In the genomic region with DNA sequence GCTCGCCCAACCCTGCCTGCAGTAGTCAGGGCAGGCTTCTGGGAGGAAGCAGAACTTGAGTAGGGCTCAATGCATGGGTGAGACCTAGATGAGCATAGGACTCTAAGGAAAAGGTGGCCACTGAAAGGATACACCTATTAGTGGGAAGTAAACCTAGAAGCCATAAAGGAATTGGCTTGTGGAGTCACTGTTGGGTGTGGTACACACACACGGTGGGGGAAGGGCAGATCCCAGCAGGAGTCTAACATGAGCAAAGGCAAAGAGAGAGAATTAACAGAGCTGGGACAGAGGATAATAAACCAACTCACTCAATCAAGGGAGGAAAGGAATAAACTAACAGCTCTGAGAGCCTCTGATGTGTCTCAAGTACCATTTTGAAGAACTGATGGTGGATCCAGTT, we compare ENCODE assay signal across 20 cellular contexts. TPM values are rescaled to one million over a fixed set of nuclear protein-coding genes. Genes with fewer than 3 reads are reported as not detected.
DNase-seq lines count a peak whose midpoint lies in the region; ATAC-seq, FAIRE-seq and TF ChIP-seq lines count a peak whose summit lies in the region.
"Had no signal": no experiment of that assay in that cellular context is flagged by ENCODE, and none has a peak within 500 bp of the region (broad histone marks: within the 10 kb centered on the region; RNA-seq: fewer than 3 reads in every experiment).

No MANE protein-coding gene starts in this region.

- H3K14ac ChIP-seq in H1 (ENCODE audit: insufficient read length) = no peak overlapping the region

- no peaks in the 10 kb centered on the region for H3K23me2 ChIP-seq in H1 (ENCODE audit: low read depth, low read length)

- no peak overlapping the region for H3K4ac ChIP-seq in H1 (replicated peaks; ENCODE audit: insufficient read length, low read depth, low read length)

- H4K5ac ChIP-seq in H1 (ENCODE audit: insufficient read length, low read depth, low read length) = no peak overlapping the region

- no peak overlapping the region for H3K18ac ChIP-seq in H1 (ENCODE audit: extremely low read depth, low read length)

- H3K9ac ChIP-seq in HCT116 (ENCODE audit: low read length) (no peak overlapping the region), H1 (replicated peaks in 1 of 4; ENCODE audit: extremely low read depth in 1 of 4, low read depth in 3 of 4, low read length in 3 of 4) (no peak overlapping the region)

- H3K27me3 ChIP-seq in HCT116 (ENCODE audit: insufficient read depth, low read length) (no peaks in the 10 kb centered on the region), H1 (replicated peaks in 1 of 4; ENCODE audit: control insufficient read depth in 3 of 4, extremely low read depth in 1 of 4, insufficient read depth in 3 of 4, low read length in 3 of 4) (no peaks in the 10 kb centered on the region), psoas muscle (ENCODE audit: insufficient read depth in 3 of 3, low read length in 2 of 3) (no peaks in the 10 kb centered on the region), thyroid gland (no peaks in the 10 kb centered on the region)
- H3K27me3 ChIP-seq: BE2C had no signal

- H3K27ac ChIP-seq in HCT116 (ENCODE audit: low read depth, low read length) (no peak overlapping the region), H1 (ENCODE audit: low read depth, low read length) (no peak overlapping the region), psoas muscle (peak overlapping the region; percentile 88), thyroid gland (peak overlapping the region in 1 of 3 donors; percentile 35)
- H3K27ac ChIP-seq: HL-60 had no signal

- H3K79me2 ChIP-seq in HCT116 (ENCODE audit: insufficient read depth, low read length) (no peaks in the 10 kb centered on the region), H1 (ENCODE audit: control insufficient read depth in 1 of 2, insufficient read depth in 2 of 2, low read length in 2 of 2) (no peaks in the 10 kb centered on the region)

- no TSS peak for BruUV-seq in HCT116 (replicated peaks; lab: Mats Ljungman, UMichigan)

- no peak for TF ChIP-seq RAD21 in HCT116 (IDR thresholded peaks at IDR 0.05; ENCODE audit: low read depth)
- no peak for TF ChIP-seq RAD21 in H1 (IDR thresholded peaks at IDR 0.05 in 1 of 2, conservative IDR thresholded peaks at IDR 0.05 in 1 of 2; ENCODE audit: low read depth in 2 of 2, low read length in 2 of 2)

- H3K23ac ChIP-seq in H1 (ENCODE audit: insufficient read length) = no peak overlapping the region

- no peak overlapping the region for H2BK15ac ChIP-seq in H1 (ENCODE audit: low read length)

- H3K36me3 ChIP-seq in HCT116 (ENCODE audit: control insufficient read depth in 1 of 2, insufficient read depth in 2 of 2, low read length in 2 of 2) (no peaks in the 10 kb centered on the region), H1 (ENCODE audit: control insufficient read depth in 2 of 4, insufficient read depth in 4 of 4, low read length in 3 of 4) (no peaks in the 10 kb centered on the region), psoas muscle (ENCODE audit: insufficient read depth in 1 of 2, low read depth in 1 of 2) (peaks cover 0 to 3% of the 10 kb centered on the region in 2 donors), thyroid gland (no peaks in the 10 kb centered on the region)
- H3K36me3 ChIP-seq: BE2C had no signal

- H4K91ac ChIP-seq in H1 (replicated peaks; ENCODE audit: insufficient read length, low read length) = no peak overlapping the region

- CTCF ChIA-PET in HCT116 (lab: Charles Lee) = no interaction called here
- CTCF ChIA-PET in H1 (lab: Charles Lee; ENCODE audit: partially characterized antibody) = interaction anchor here (1.3 to 3.9 kb wide), 2 partner anchors 14 to 23 kb away, joined by 4 to 18 read pairs; a partner anchor contains a TSS

- POLR2A ChIA-PET in HCT116 (lab: Charles Lee) (no interaction called here), H1 (lab: Charles Lee; ENCODE audit: partially characterized antibody) (interaction anchor here (1.2 kb wide), 1 partner anchor 17 kb away, joined by 3 read pairs; no protein-coding TSS in a partner anchor)

- no peak overlapping the region for H2BK12ac ChIP-seq in H1 (ENCODE audit: low read depth, low read length)

- H2AK5ac ChIP-seq in H1 (ENCODE audit: low read depth, low read length) = no peak overlapping the region

- TF ChIP-seq CTCF in HCT116 (IDR thresholded peaks at IDR 0.05 in 2 of 3, conservative IDR thresholded peaks at IDR 0.05 in 1 of 3; ENCODE audit: borderline replicate concordance in 1 of 3, insufficient read depth in 1 of 3, low read depth in 2 of 3, low read length in 2 of 3) = no peak
- no peak for TF ChIP-seq CTCF in H1 (IDR thresholded peaks at IDR 0.05; ENCODE audit: control extremely low read depth in 1 of 3, insufficient read depth in 1 of 3, low read depth in 1 of 3, low read length in 3 of 3)
- no peak for TF ChIP-seq CTCF in psoas muscle (IDR thresholded peaks at IDR 0.05)
- TF ChIP-seq CTCF in thyroid gland (IDR thresholded peaks at IDR 0.05) = no peak
- no peak for TF ChIP-seq CTCF in GM20000 (IDR thresholded peaks at IDR 0.05; ENCODE audit: extremely low read depth, missing control alignments)

- intact Hi-C loops in HCT116 (cut with micrococcal nuclease) = no loop called here
- intact Hi-C loops in psoas muscle (cut with DNase I) = no loop called here
- intact Hi-C loops in thyroid gland (cut with DNase I) = no loop called here

- RAD21 ChIA-PET in HCT116 (lab: Charles Lee; ENCODE audit: low non-redundant PET in 1 of 2, low total read pairs in 2 of 2, uncharacterized antibody in 2 of 2, unreplicated experiment in 2 of 2) = no interaction called here

- H3K4me3 ChIP-seq in HCT116 (replicated peaks in 1 of 2; ENCODE audit: low read depth in 1 of 2, low read length in 2 of 2) (no peak overlapping the region), H1 (ENCODE audit: extremely low read depth in 1 of 4, insufficient read depth in 2 of 4, low read depth in 3 of 4, low read length in 4 of 4) (no peak overlapping the region), psoas muscle (no peak overlapping the region), thyroid gland (replicated peaks in 1 of 3) (no peak overlapping the region)

- peak; percentile 41 for DNase-seq in COLO668 (lab: John Stamatoyannopoulos, UW; ENCODE audit: unreplicated experiment)
- DNase-seq in HCT116 (ENCODE audit: low read depth, low spot score) = no peak
- no peak for DNase-seq in H1 (ENCODE audit: low read depth in 1 of 2, low spot score in 2 of 2)
- DNase-seq in psoas muscle = no peak
- no peak for DNase-seq in DMS79 (lab: John Stamatoyannopoulos, UW)
- no peak for DNase-seq in thyroid gland
- no peak for DNase-seq in GM20000 (ENCODE audit: low spot score)
- DNase-seq in amniotic stem cell (lab: John Stamatoyannopoulos, UW) = no peak
- DNase-seq: BE2C, KBM-7, NCI-H1092, NCI-H1436 treated with DMSO at 0.1 percent for 48 hours, NCI-H1930, NCI-H226, NCI-H510A treated with DMSO at 0.1 percent for 48 hours, Right ventricle myocardium superior had no signal

- TF ChIP-seq EP300 in H1 (IDR thresholded peaks at IDR 0.05; ENCODE audit: borderline replicate concordance in 1 of 2, low read depth in 2 of 2, low read length in 2 of 2) = no peak

- 0 out of 2 replicates have a peak overlapping the region, but pooled peaks have one; percentile 23 for H2BK20ac ChIP-seq in H1 (ENCODE audit: low read length)

- ATAC-seq in HCT116 = no peak
- ATAC-seq in psoas muscle = no peak
- ATAC-seq: HepG2 had no signal

- H2AFZ ChIP-seq in HCT116 (ENCODE audit: low read depth, low read length, poor library complexity, severe bottlenecking) (no peak overlapping the region), H1 (ENCODE audit: low read length) (no peak overlapping the region)

- H2BK5ac ChIP-seq in H1 (ENCODE audit: low read depth, low read length) = no peak overlapping the region

- H3K79me1 ChIP-seq in H1 (ENCODE audit: low read depth, low read length) = no peaks in the 10 kb centered on the region

- TF ChIP-seq POLR2A in HCT116 (IDR thresholded peaks at IDR 0.05; ENCODE audit: borderline replicate concordance, extremely low read depth, insufficient read depth, insufficient read length) (no peak), H1 (IDR thresholded peaks at IDR 0.05; ENCODE audit: control extremely low read depth in 1 of 2, low read depth in 2 of 2, low read length in 2 of 2) (no peak), thyroid gland (IDR thresholded peaks at IDR 0.05) (no peak)

- 92% methylated on average over 2 of the region's 2 CpGs; no CpG with 5 or more reads in 1 of the 2 experiments for WGBS in H1 (ENCODE audit: extremely low coverage in 1 of 2, insufficient coverage in 1 of 2, insufficient read length in 1 of 2, insufficient replicate concordance in 2 of 2, low coverage in 1 of 2, low lambda C conversion rate in 2 of 2, missing lambda C conversion rate in 1 of 2), 2 experiments
- 58 to 81% (median 65%) methylated on average over 2 of the region's 2 CpGs for WGBS in psoas muscle, 3 donors
- 82 to 83% methylated on average over 2 of the region's 2 CpGs for WGBS in thyroid gland, 2 donors

- FAIRE-seq in H1 (lab: Jason Lieb, UNC) = no peak
- FAIRE-seq: GM19239, H54, HepG2 had no signal

- H3K4me2 ChIP-seq in HCT116 (ENCODE audit: low read length) (peak overlapping the region; percentile 38), H1 (ENCODE audit: insufficient read depth in 1 of 2, low read depth in 2 of 2, low read length in 2 of 2) (no peak overlapping the region)

- no peaks in the 10 kb centered on the region for H3K9me2 ChIP-seq in HCT116 (ENCODE audit: insufficient read depth)

- H3K4me1 ChIP-seq in HCT116 (ENCODE audit: control insufficient read depth in 1 of 2, insufficient read depth in 2 of 2, low read length in 2 of 2) (peaks cover 14 to 28% of the 10 kb centered on the region in 2 experiments), H1 (replicated peaks in 1 of 4; ENCODE audit: control insufficient read depth in 3 of 4, insufficient read depth in 4 of 4, low read length in 3 of 4) (peaks cover 3 to 5% (median 3%) of the 10 kb centered on the region in 4 experiments; a peak in 4 of 7 replicates), psoas muscle (peaks cover 87% of the 10 kb centered on the region), thyroid gland (peaks cover 49 to 73% of the 10 kb centered on the region in 2 donors)
- H3K4me1 ChIP-seq: BE2C had no signal

- H3K9me3 ChIP-seq in HCT116 (ENCODE audit: control insufficient read depth in 1 of 2, insufficient read depth in 1 of 2, low read depth in 1 of 2, low read length in 2 of 2) (no peaks in the 10 kb centered on the region), H1 (ENCODE audit: insufficient read depth in 2 of 2, low read depth in 1 of 2, low read length in 1 of 2) (no peaks in the 10 kb centered on the region), psoas muscle (no peaks in the 10 kb centered on the region), thyroid gland (no peaks in the 10 kb centered on the region)
- H3K9me3 ChIP-seq: BE2C had no signal

- no peak overlapping the region for H2BK120ac ChIP-seq in H1 (replicated peaks; ENCODE audit: low read depth, low read length)

- H4K8ac ChIP-seq in H1 (ENCODE audit: extremely low read depth, insufficient read depth, low read length) = no peak overlapping the region; the same call in 1 of the 2 replicates

- no peaks in the 10 kb centered on the region for H4K20me1 ChIP-seq in HCT116 (ENCODE audit: insufficient read depth)
- H4K20me1 ChIP-seq in H1 (replicated peaks in 1 of 2; ENCODE audit: control insufficient read depth in 1 of 2, insufficient read depth in 2 of 2, low read length in 2 of 2) = no peaks in the 10 kb centered on the region

- H3K56ac ChIP-seq in H1 (replicated peaks; ENCODE audit: insufficient read length, low read depth, low read length) = no peak overlapping the region

RNA-seq across cellular contexts. Expression of a gene that starts 23.1 kb away (rescaled TPM):
- 4.8 TPM for total RNA-seq in HCT116 (2021; ENCODE audit: unreplicated experiment)
- polyA plus RNA-seq in HCT116 (2012) = 2.9 and 3.2 TPM in 2 replicates
- 2.2 and 2.9 TPM in 2 replicates for total RNA-seq in H1 (2021; fragmentation: NEBNext Ultra II Directional; extraction: Animal tissue kit (Norgen Biotek cat#: 25700))
- 1.8 and 2.4 TPM in 2 replicates for polyA plus RNA-seq in H1 (2011; rRNA removed)
- 1.8 TPM for polyA plus RNA-seq in H1 (2011; cell fraction: cytosol; rRNA removed)
- polyA plus RNA-seq in H1 (2011; cell fraction: nucleus; rRNA removed) = 3.4 TPM
- polyA plus RNA-seq in H1 (2012, experiment 1 of 2) = 1.2 to 2.1 TPM (median 1.8 TPM) in 4 replicates
- 0.75 TPM for polyA plus RNA-seq in H1 (2012, experiment 2 of 2)
- 0.69 TPM for polyA plus RNA-seq in H1 (2013, experiment 1 of 2)
- 0.87 TPM for polyA plus RNA-seq in H1 (2013, experiment 2 of 2)
- 0.91 and 1.7 TPM in 2 replicates for polyA minus RNA-seq in H1 (2011; rRNA and poly(A)+ RNA removed)
- 2.6 TPM for polyA minus RNA-seq in H1 (2011; cell fraction: cytosol; rRNA and poly(A)+ RNA removed)
- polyA minus RNA-seq in H1 (2011; cell fraction: nucleus; rRNA and poly(A)+ RNA removed) = 3.2 TPM
- total RNA-seq in psoas muscle = 10 to 100 TPM; 44.3 to 65.6 (median 54.6) TPM
- 10 to 100 TPM in 2 of 3 donors, 1 to 10 TPM in 1; 3.7 to 41.1 (median 13.4) TPM for polyA plus RNA-seq in psoas muscle
- 100 to 1,000 TPM in 2 of 4 donors, 10 to 100 TPM in 2; 47.4 to 105 (median 78.7) TPM for total RNA-seq in thyroid gland
